In genomic region chr1:216528816-216529215, GRCh38 we compare ENCODE assay signal across 8 cellular contexts.
DNase-seq lines count a peak whose midpoint lies in the region; ATAC-seq and TF ChIP-seq lines count a peak whose summit lies in the region.

No MANE protein-coding gene starts in this region.

- H3K27ac ChIP-seq in Peyer's patch (no peak overlapping the region), neuronal stem cell (replicated peaks; ENCODE audit: low read length) (no peak overlapping the region), A673 (ENCODE audit: low read depth, low read length, poor library complexity, severe bottlenecking) (no peak overlapping the region)

- H3K27me3 Mint-ChIP-seq in stimulated activated naive B cell treated with anti-CD40 and anti-IgM and Interleukin-4, amounts not matched to agents 10 μg/mL and 1 μg/mL and 100 μg/mL, for 72 hours, result no peaks in the 10 kb centered on the region

- no peak for TF ChIP-seq POLR2A in Peyer's patch (IDR thresholded peaks at IDR 0.05)

- POLR2A ChIA-PET in A673 (lab: Charles Lee; ENCODE audit: low non-redundant PET), result no interaction called here

- no peak overlapping the region for H2AK5ac ChIP-seq in neuronal stem cell (ENCODE audit: low read depth, low read length)

- H2BK5ac ChIP-seq in neuronal stem cell (ENCODE audit: low read length), result no peak overlapping the region

- H3K4ac ChIP-seq in neuronal stem cell (ENCODE audit: low read length), result no peak overlapping the region

- ATAC-seq in HG02852 (IDR thresholded peaks at IDR 0.05; ENCODE audit: unreplicated experiment), result peak; percentile 86
- peak; percentile 51 to 56 for ATAC-seq in stimulated activated naive B cell treated with anti-CD40 and anti-IgM and Interleukin-4, amounts not matched to agents 10 μg/mL and 1 μg/mL and 100 μg/mL, for 72 hours (replicated peaks)

- H3K27ac Mint-ChIP-seq in stimulated activated naive B cell treated with anti-CD40 and anti-IgM and Interleukin-4, amounts not matched to agents 10 μg/mL and 1 μg/mL and 100 μg/mL, for 72 hours, result no peak overlapping the region

- H3K9ac ChIP-seq in neuronal stem cell (ENCODE audit: low read depth, low read length, poor library complexity), result no peak overlapping the region

- H2AFZ ChIP-seq in neuronal stem cell (ENCODE audit: low read length), result no peak overlapping the region

- H4K8ac ChIP-seq in neuronal stem cell (ENCODE audit: low read depth, low read length), result no peak overlapping the region

- BruUV-seq in A673 (replicated peaks; lab: Mats Ljungman, UMichigan), result no TSS peak

- intact Hi-C loops in A673 (cut with micrococcal nuclease; ENCODE audit: unreplicated experiment), result no loop called here

- no peaks in the 10 kb centered on the region for H3K4me1 ChIP-seq in Peyer's patch
- peaks cover 0 to 3% of the 10 kb centered on the region in 2 donors for H3K4me1 ChIP-seq in neuronal stem cell (ENCODE audit: control insufficient read depth in 2 of 2, insufficient read depth in 1 of 2, low read depth in 1 of 2, low read length in 2 of 2)
- no peaks in the 10 kb centered on the region for H3K4me1 ChIP-seq in A673 (ENCODE audit: insufficient read depth, low read length, poor library complexity, severe bottlenecking)

- H3K4me3 ChIP-seq in Peyer's patch, result no peak overlapping the region
- H3K4me3 ChIP-seq in neuronal stem cell (ENCODE audit: low read length in 2 of 2), result no peak overlapping the region
- no peak overlapping the region for H3K4me3 ChIP-seq in A673 (ENCODE audit: low read depth, low read length, poor library complexity, severe bottlenecking)

- peaks cover 4 to 6% of the 10 kb centered on the region in 2 donors for H3K9me3 Mint-ChIP-seq in stimulated activated naive B cell treated with anti-CD40 and anti-IgM and Interleukin-4, amounts not matched to agents 10 μg/mL and 1 μg/mL and 100 μg/mL, for 72 hours

- no peak overlapping the region for H2BK12ac ChIP-seq in neuronal stem cell (ENCODE audit: low read length)

- no peak overlapping the region for H3K4me3 Mint-ChIP-seq in stimulated activated naive B cell treated with anti-CD40 and anti-IgM and Interleukin-4, amounts not matched to agents 10 μg/mL and 1 μg/mL and 100 μg/mL, for 72 hours

- TF ChIP-seq CTCF in Peyer's patch (IDR thresholded peaks at IDR 0.05) (no peak), A673 (conservative IDR thresholded peaks at IDR 0.05; ENCODE audit: low read depth, low read length) (no peak)

- no peak overlapping the region for H2BK120ac ChIP-seq in neuronal stem cell (ENCODE audit: low read depth, low read length)

- DNase-seq in NCI-H1092 treated with DMSO at 0.1 percent for 48 hours (lab: John Stamatoyannopoulos, UW) (peak; percentile 55), NCI-H1092 (lab: John Stamatoyannopoulos, UW) (no peak), NCI-H2029 (lab: John Stamatoyannopoulos, UW) (peak; percentile 67), Peyer's patch (no peak), neuronal stem cell (ENCODE audit: low spot score) (no peak), A673 (ENCODE audit: low spot score) (no peak)
- DNase-seq in stimulated activated naive B cell treated with anti-CD40 and anti-IgM and Interleukin-4, amounts not matched to agents 10 μg/mL and 1 μg/mL and 100 μg/mL, for 72 hours, result no peak

- H3K14ac ChIP-seq in neuronal stem cell (ENCODE audit: low read length), result no peak overlapping the region

- no peaks in the 10 kb centered on the region for H3K27me3 ChIP-seq in Peyer's patch
- H3K27me3 ChIP-seq in neuronal stem cell (ENCODE audit: control insufficient read depth in 3 of 3, insufficient read depth in 3 of 3, low read depth in 1 of 3, low read length in 3 of 3), result no peaks in the 10 kb centered on the region
- peaks cover 33% of the 10 kb centered on the region for H3K27me3 ChIP-seq in A673 (replicated peaks; ENCODE audit: insufficient read depth, low read depth, low read length, poor library complexity)

- H3K23ac ChIP-seq in neuronal stem cell (ENCODE audit: low read depth, low read length, poor library complexity), result no peak overlapping the region

- no peaks in the 10 kb centered on the region for H3K9me3 ChIP-seq in Peyer's patch
- no peaks in the 10 kb centered on the region for H3K9me3 ChIP-seq in neuronal stem cell (replicated peaks in 1 of 2; ENCODE audit: control insufficient read depth in 2 of 2, insufficient read depth in 1 of 2, low read depth in 1 of 2, low read length in 2 of 2)
- no peaks in the 10 kb centered on the region for H3K9me3 ChIP-seq in A673 (ENCODE audit: low read depth, low read length, poor library complexity, severe bottlenecking)

- H3K4me2 ChIP-seq in neuronal stem cell (ENCODE audit: insufficient read depth, low read length, poor library complexity, severe bottlenecking), result no peak overlapping the region

- no peak overlapping the region for H2BK15ac ChIP-seq in neuronal stem cell (ENCODE audit: low read length)

- no peaks in the 10 kb centered on the region for H3K79me1 ChIP-seq in neuronal stem cell (ENCODE audit: low read depth, low read length)

- H3K36me3 ChIP-seq in Peyer's patch (no peaks in the 10 kb centered on the region), neuronal stem cell (replicated peaks in 1 of 2; ENCODE audit: control insufficient read depth in 2 of 2, insufficient read depth in 2 of 2, low read length in 2 of 2) (no peaks in the 10 kb centered on the region), A673 (ENCODE audit: insufficient read depth, low read length, poor library complexity, severe bottlenecking) (no peaks in the 10 kb centered on the region)

- WGBS in neuronal stem cell (ENCODE audit: extremely low coverage in 2 of 2, insufficient read length in 2 of 2, insufficient replicate concordance in 1 of 2), 2 donors, result no CpG with 5 or more reads among the region's 1 CpG

- peaks cover 13 to 27% of the 10 kb centered on the region in 2 donors for H3K4me1 Mint-ChIP-seq in stimulated activated naive B cell treated with anti-CD40 and anti-IgM and Interleukin-4, amounts not matched to agents 10 μg/mL and 1 μg/mL and 100 μg/mL, for 72 hours

- H4K91ac ChIP-seq in neuronal stem cell (ENCODE audit: low read depth, low read length, poor library complexity), result no peak overlapping the region

- H3K18ac ChIP-seq in neuronal stem cell (ENCODE audit: low read length), result no peak overlapping the region

- CTCF ChIA-PET in A673 (lab: Charles Lee), result no interaction called here

- H3K36me3 Mint-ChIP-seq in stimulated activated naive B cell treated with anti-CD40 and anti-IgM and Interleukin-4, amounts not matched to agents 10 μg/mL and 1 μg/mL and 100 μg/mL, for 72 hours, result peaks cover 0 to 3% of the 10 kb centered on the region in 2 donors

Comparison
In these comparisons a context has a peak if more than half of its experiments do, and no peak if none do; other contexts are left out.
1. DNase-seq: peak in NCI-H1092 treated with DMSO at 0.1 percent for 48 hours (single experiment) and NCI-H2029 (single experiment); none in NCI-H1092 (single experiment), stimulated activated naive B cell treated with anti-CD40 and anti-IgM and Interleukin-4, amounts not matched to agents 10 μg/mL and 1 μg/mL and 100 μg/mL, for 72 hours (single experiment), Peyer's patch (0 of 3), neuronal stem cell (single experiment) and A673 (single experiment).